Comparison of ENCODE assay signal across 8 cellular contexts in the genomic region with DNA sequence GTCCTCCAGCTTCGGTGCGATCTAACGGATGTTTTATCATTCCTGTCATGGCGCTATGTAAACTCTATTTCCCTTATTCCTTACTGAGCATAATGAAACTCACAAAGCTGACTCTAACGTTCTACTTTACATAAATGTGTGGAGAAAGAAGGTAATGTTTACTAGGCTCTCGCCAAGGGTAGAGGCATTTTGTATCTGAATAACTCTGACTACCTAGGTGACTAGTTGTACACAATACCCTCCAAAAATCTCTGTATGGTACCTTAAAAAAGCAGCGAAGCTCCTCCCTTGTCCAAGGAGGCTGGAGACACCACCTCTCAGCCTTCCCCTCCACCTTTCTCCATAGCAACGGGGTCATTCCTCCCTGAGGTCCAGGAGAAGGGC. TPM values are rescaled to one million over a fixed set of nuclear protein-coding genes. Genes with fewer than 3 reads are reported as not detected.
DNase-seq lines count a peak whose midpoint lies in the region; ATAC-seq and TF ChIP-seq lines count a peak whose summit lies in the region.

No MANE protein-coding gene starts in this region.

- intact Hi-C loops in transverse colon (cut with DNase I; ENCODE audit: low total_unique reads) = loop anchor here (10.0 kb wide), 1 partner anchor 255 kb away; no protein-coding TSS in a partner anchor

- WGBS in transverse colon (ENCODE audit: low coverage in 1 of 2), 2 donors = 59 to 90% methylated on average over 2 to 8 of the region's 8 CpGs

- peaks cover 4 to 13% (median 9%) of the 10 kb centered on the region in 4 donors for H3K4me1 ChIP-seq in transverse colon

- H3K4me1 Mint-ChIP-seq in activated T-cell treated with anti-CD3 and anti-CD28 coated beads, Interleukin-2, amount 50 U/mL, for 4 hours (ENCODE audit: low read depth) = peaks cover 19% of the 10 kb centered on the region
- peaks cover 9% of the 10 kb centered on the region for H3K4me1 Mint-ChIP-seq in WTC11

- H3K27me3 Mint-ChIP-seq in activated T-cell treated with anti-CD3 and anti-CD28 coated beads, Interleukin-2, amount 50 U/mL, for 4 hours (ENCODE audit: low read depth) = no peaks in the 10 kb centered on the region
- peaks cover 7% of the 10 kb centered on the region for H3K27me3 Mint-ChIP-seq in WTC11 (ENCODE audit: low read depth)

- H3K9me3 ChIP-seq in transverse colon = peaks cover 4 to 8% of the 10 kb centered on the region in 2 donors

- TF ChIP-seq CTCF in WTC11 (IDR thresholded peaks at IDR 0.05) (no peak), kidney epithelial cell (IDR thresholded peaks at IDR 0.05; ENCODE audit: insufficient read depth, low read length, poor library complexity, severe bottlenecking) (no peak), transverse colon (IDR thresholded peaks at IDR 0.05) (no peak)

- no peak for DNase-seq in activated T-cell treated with anti-CD3 and anti-CD28 coated beads, Interleukin-2, amount 50 U/mL, for 4 hours
- no peak for DNase-seq in activated T-cell treated with anti-CD3 and anti-CD28 coated beads for 4 hours
- DNase-seq in WTC11 (ENCODE audit: low spot score) = no peak
- no peak for DNase-seq in kidney epithelial cell (ENCODE audit: low read depth)
- DNase-seq in transverse colon = no peak
- DNase-seq in DMS153 treated with DMSO at 0.1 percent for 48 hours (lab: John Stamatoyannopoulos, UW; ENCODE audit: unreplicated experiment) = no peak
- no peak for DNase-seq in NCI-H1048 (lab: John Stamatoyannopoulos, UW)
- DNase-seq in RPMI8226 = no peak

- H3K36me3 ChIP-seq in kidney epithelial cell (ENCODE audit: control insufficient read depth, insufficient read depth, low read length) (no peaks in the 10 kb centered on the region), transverse colon (peaks cover 0 to 6% (median 1%) of the 10 kb centered on the region in 4 donors)

- H3K4me3 Mint-ChIP-seq in activated T-cell treated with anti-CD3 and anti-CD28 coated beads, Interleukin-2, amount 50 U/mL, for 4 hours = peak overlapping the region; percentile 87
- peak overlapping the region; percentile 81 for H3K4me3 Mint-ChIP-seq in WTC11

- TF ChIP-seq POLR2A in transverse colon (IDR thresholded peaks at IDR 0.05) = no peak

- H3K27ac Mint-ChIP-seq in WTC11 = no peak overlapping the region

- CTCF ChIA-PET in WTC11 (lab: Charles Lee) = interaction anchor here (1.0 to 1.2 kb wide), 3 partner anchors 16 to 82 kb away, joined by 3 to 4 read pairs (median 3); partner anchors contain the start of gene ZNF551

- no peak for TF ChIP-seq EP300 in transverse colon (IDR thresholded peaks at IDR 0.05; ENCODE audit: low read depth)

- ATAC-seq in activated T-cell treated with anti-CD3 and anti-CD28 coated beads, Interleukin-2, amount 50 U/mL, for 4 hours = no peak
- no peak for ATAC-seq in WTC11

- H3K9me3 Mint-ChIP-seq in activated T-cell treated with anti-CD3 and anti-CD28 coated beads, Interleukin-2, amount 50 U/mL, for 4 hours = peaks cover 23% of the 10 kb centered on the region
- H3K9me3 Mint-ChIP-seq in WTC11 = peaks cover 11% of the 10 kb centered on the region

- H3K27ac ChIP-seq in transverse colon = peak overlapping the region in 2 of 4 donors; percentile 30 to 32

- POLR2A ChIA-PET in WTC11 (lab: Charles Lee) = no interaction called here

- in situ Hi-C loops in transverse colon (cut with MboI; ENCODE audit: low pct_ligation_motif_present in 1 of 4, low pct_unique_long_range_greater_than_20kb in 1 of 4, low sequenced_read_pairs in 3 of 4) = no loop called here

- H3K36me3 Mint-ChIP-seq in activated T-cell treated with anti-CD3 and anti-CD28 coated beads, Interleukin-2, amount 50 U/mL, for 4 hours (ENCODE audit: insufficient read depth) = peaks cover 35% of the 10 kb centered on the region
- peaks cover 8% of the 10 kb centered on the region for H3K36me3 Mint-ChIP-seq in WTC11

- H3K4me3 ChIP-seq in kidney epithelial cell (ENCODE audit: low read depth, low read length) = peak overlapping the region; percentile 69
- peak overlapping the region in 3 of 4 donors; percentile 48 to 74 (median 66) for H3K4me3 ChIP-seq in transverse colon

- H3K27me3 ChIP-seq in kidney epithelial cell (ENCODE audit: control insufficient read depth, insufficient read depth, low read length) = no peaks in the 10 kb centered on the region
- no peaks in the 10 kb centered on the region for H3K27me3 ChIP-seq in transverse colon

TF ChIP-seq in WTC11, 78 proteins besides CTCF, POLR2A, EP300 and RAD21:
- no peak for TF ChIP-seq FOXK1 (CRISPR knock-in tag; IDR thresholded peaks at IDR 0.05)
- no peak for TF ChIP-seq NFATC4 (CRISPR knock-in tag; IDR thresholded peaks at IDR 0.05)
- no peak for TF ChIP-seq USF1 (CRISPR knock-in tag; IDR thresholded peaks at IDR 0.05)
- TF ChIP-seq ZNF317 (CRISPR knock-in tag; IDR thresholded peaks at IDR 0.05; ENCODE audit: borderline replicate concordance, low read depth) = no peak
- no peak for TF ChIP-seq HMGA2 (CRISPR knock-in tag; IDR thresholded peaks at IDR 0.05)
- TF ChIP-seq GTF2I (CRISPR knock-in tag; conservative IDR thresholded peaks at IDR 0.05) = no peak

RNA-seq across cellular contexts. Expression of gene ZNF530, which starts 0.3 kb away (rescaled TPM):
- 1 to 10 TPM; 4.7 to 7.7 (median 4.9) TPM for total RNA-seq in activated T-cell treated with anti-CD3 and anti-CD28 coated beads, Interleukin-2, amount 50 U/mL, for 4 hours
- 10.4 to 12.0 TPM (median 11.2 TPM) in 3 replicates for total RNA-seq in WTC11 (2021)
- 3.2 and 6.6 TPM in 2 replicates for total RNA-seq in kidney epithelial cell
- 1 to 10 TPM in 2 of 4 donors, not detected in 2; 2.4 to 4.4 TPM for total RNA-seq in transverse colon

RNA-seq across cellular contexts. Expression of gene ZNF134, which starts 14.7 kb away (rescaled TPM):
- total RNA-seq in activated T-cell treated with anti-CD3 and anti-CD28 coated beads, Interleukin-2, amount 50 U/mL, for 4 hours = 10 to 100 TPM; 13.7 to 18.9 (median 13.7) TPM
- total RNA-seq in WTC11 (2021) = 46.8 to 53.1 TPM (median 52.5 TPM) in 3 replicates
- 34.8 and 40.6 TPM in 2 replicates for total RNA-seq in kidney epithelial cell
- 10 to 100 TPM in 3 of 4 donors, 1 to 10 TPM in 1; 1.6 to 16.8 (median 13.8) TPM for total RNA-seq in transverse colon

RNA-seq across cellular contexts. Expression of gene ZIK1, which starts 15.4 kb away (rescaled TPM):
- 1 to 10 TPM; 3.7 to 5.6 (median 5.1) TPM for total RNA-seq in activated T-cell treated with anti-CD3 and anti-CD28 coated beads, Interleukin-2, amount 50 U/mL, for 4 hours
- total RNA-seq in WTC11 (2021) (30.0 to 31.5 TPM (median 31.1 TPM) in 3 replicates), kidney epithelial cell (6.8 and 9.3 TPM in 2 replicates), transverse colon (1 to 10 TPM in 3 of 4 donors, under 1 TPM in 1; 0.40 to 3.3 (median 1.2) TPM)

RNA-seq across cellular contexts. Expression of gene ZNF416, which starts 20.7 kb away (rescaled TPM):
- total RNA-seq in activated T-cell treated with anti-CD3 and anti-CD28 coated beads, Interleukin-2, amount 50 U/mL, for 4 hours = 1 to 10 TPM; 2.8 to 2.9 (median 2.8) TPM
- 8.3 to 10.0 TPM (median 9.1 TPM) in 3 replicates for total RNA-seq in WTC11 (2021)
- total RNA-seq in kidney epithelial cell = 5.5 and 6.0 TPM in 2 replicates
- 10 to 100 TPM in 1 of 4 donors, 1 to 10 TPM in 3; 2.2 to 17.6 (median 3.0) TPM for total RNA-seq in transverse colon

RNA-seq across cellular contexts. Expression of gene ZNF211, which starts 33.6 kb away (rescaled TPM):
- total RNA-seq in activated T-cell treated with anti-CD3 and anti-CD28 coated beads, Interleukin-2, amount 50 U/mL, for 4 hours = 1 to 10 TPM; 4.1 to 4.5 (median 4.4) TPM
- 13.5 to 17.6 TPM (median 14.3 TPM) in 3 replicates for total RNA-seq in WTC11 (2021)
- total RNA-seq in kidney epithelial cell = 6.9 and 10.4 TPM in 2 replicates
- 10 to 100 TPM in 3 of 4 donors, 1 to 10 TPM in 1; 5.6 to 60.1 (median 15.3) TPM for total RNA-seq in transverse colon
